Comparison of ENCODE assay signal across 28 cellular contexts in the genomic region with DNA sequence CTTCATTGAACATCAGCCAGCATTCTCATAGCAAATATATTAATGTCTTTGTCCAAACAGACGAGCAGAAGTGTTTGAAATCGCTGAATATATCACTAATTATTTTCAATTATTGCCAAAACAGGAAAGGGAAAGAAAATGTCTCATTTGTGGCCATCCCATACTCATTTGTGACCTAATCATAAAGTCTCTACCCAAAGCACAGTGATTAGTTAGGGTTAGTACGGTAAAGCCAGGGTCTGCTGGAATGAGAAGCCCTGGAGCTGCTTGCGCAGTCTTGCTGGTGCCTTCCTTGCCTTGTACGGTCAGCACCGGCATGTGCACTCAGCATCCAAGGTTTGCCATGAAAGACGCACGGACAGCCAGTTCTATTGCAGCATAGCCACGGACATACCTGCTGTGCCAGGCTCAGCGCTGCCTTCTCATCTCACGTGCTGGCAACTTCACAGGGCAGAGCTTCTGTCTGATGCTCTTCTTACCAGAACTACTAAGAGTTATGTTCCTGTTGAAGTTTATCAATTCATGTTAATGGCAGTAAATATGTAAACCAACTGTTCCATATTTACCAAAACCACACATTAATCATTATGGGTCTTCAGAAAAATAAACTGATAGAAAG.
"Had no signal": no experiment of that assay in that cellular context is flagged by ENCODE, and none has a peak within 500 bp of the region (broad histone marks: within the 10 kb centered on the region; RNA-seq: fewer than 3 reads in every experiment).

No MANE protein-coding gene starts in this region.

- ATAC-seq: foreskin keratinocyte; gastroesophageal sphincter; heart left ventricle; left cardiac atrium; left lung; naive thymus-derived CD8-positive, alpha-beta T cell; pancreas; right lobe of liver; stimulated activated naive CD8-positive, alpha-beta T cell treated with anti-CD3 and anti-CD28 coated beads, Interleukin-15, amount 100 ng/mL, for 72 hours; upper lobe of right lung had no signal

- H3K36me3 Mint-ChIP-seq: naive thymus-derived CD8-positive, alpha-beta T cell had no signal

- H3K27ac Mint-ChIP-seq: naive thymus-derived CD8-positive, alpha-beta T cell had no signal

- H3K27me3 ChIP-seq: esophagus muscularis mucosa, foreskin keratinocyte, gastroesophageal sphincter, heart left ventricle, hepatocyte, left lung, pancreas, right lobe of liver, suprapubic skin, transverse colon, upper lobe of right lung, vagina had no signal

- FAIRE-seq: endothelial cell of umbilical vein, pancreas, small intestine had no signal

- H3K4me3 Mint-ChIP-seq: naive thymus-derived CD8-positive, alpha-beta T cell; nephron progenitor cell; stimulated activated naive CD8-positive, alpha-beta T cell treated with anti-CD3 and anti-CD28 coated beads, Interleukin-15, amount 100 ng/mL, for 72 hours had no signal

- H3K27ac ChIP-seq: coronary artery, esophagus muscularis mucosa, foreskin keratinocyte, gastroesophageal sphincter, heart left ventricle, hepatocyte, left lung, pancreas, right lobe of liver, suprapubic skin, transverse colon, upper lobe of right lung, vagina had no signal

- H3K4me3 ChIP-seq: coronary artery, esophagus muscularis mucosa, gastroesophageal sphincter, heart left ventricle, hepatocyte, left lung, pancreas, right lobe of liver, suprapubic skin, transverse colon, upper lobe of right lung, vagina had no signal

- H3K4me1 ChIP-seq: esophagus muscularis mucosa, foreskin keratinocyte, gastroesophageal sphincter, heart left ventricle, left lung, pancreas, right lobe of liver, suprapubic skin, transverse colon, upper lobe of right lung, vagina had no signal

- H3K4me1 Mint-ChIP-seq: nephron progenitor cell; stimulated activated naive CD8-positive, alpha-beta T cell treated with anti-CD3 and anti-CD28 coated beads, Interleukin-15, amount 100 ng/mL, for 72 hours had no signal

- H3K36me3 ChIP-seq: esophagus muscularis mucosa, gastroesophageal sphincter, heart left ventricle, left lung, pancreas, right lobe of liver, suprapubic skin, transverse colon, upper lobe of right lung, vagina had no signal

- H2AFZ ChIP-seq: hepatocyte had no signal

- H3K9me3 ChIP-seq: esophagus muscularis mucosa, gastroesophageal sphincter, heart left ventricle, left lung, pancreas, right lobe of liver, suprapubic skin, transverse colon, upper lobe of right lung, vagina had no signal

- H3K9me3 Mint-ChIP-seq: naive thymus-derived CD8-positive, alpha-beta T cell; nephron progenitor cell; stimulated activated naive CD8-positive, alpha-beta T cell treated with anti-CD3 and anti-CD28 coated beads, Interleukin-15, amount 100 ng/mL, for 72 hours had no signal

- DNase-seq: dermis blood vessel endothelial cell; effector memory CD4-positive, alpha-beta T cell; foreskin keratinocyte; heart left ventricle; left cardiac atrium; left lung; mesendoderm; midbrain; naive thymus-derived CD8-positive, alpha-beta T cell; nephron progenitor cell; occipital lobe; pancreas; retina; right lobe of liver; small intestine; stimulated activated CD4-positive, alpha-beta T cell treated with anti-CD3 and anti-CD28 coated beads, Interleukin-15, amount 100 ng/mL, for 24 hours; stimulated activated CD4-positive, alpha-beta T cell treated with anti-CD3 and anti-CD28 coated beads, Interleukin-2, amount 100 ng/mL, for 48 hours; stimulated activated naive CD4-positive, alpha-beta T cell; stimulated activated naive CD8-positive, alpha-beta T cell treated with anti-CD3 and anti-CD28 coated beads, Interleukin-15, amount 100 ng/mL, for 72 hours; transverse colon; upper lobe of right lung had no signal

- H3K4me2 ChIP-seq: hepatocyte had no signal

- H3K27me3 Mint-ChIP-seq: stimulated activated naive CD8-positive, alpha-beta T cell treated with anti-CD3 and anti-CD28 coated beads, Interleukin-15, amount 100 ng/mL, for 72 hours had no signal
